Comparison of ENCODE assay signal across 23 cellular contexts in the genomic region with DNA sequence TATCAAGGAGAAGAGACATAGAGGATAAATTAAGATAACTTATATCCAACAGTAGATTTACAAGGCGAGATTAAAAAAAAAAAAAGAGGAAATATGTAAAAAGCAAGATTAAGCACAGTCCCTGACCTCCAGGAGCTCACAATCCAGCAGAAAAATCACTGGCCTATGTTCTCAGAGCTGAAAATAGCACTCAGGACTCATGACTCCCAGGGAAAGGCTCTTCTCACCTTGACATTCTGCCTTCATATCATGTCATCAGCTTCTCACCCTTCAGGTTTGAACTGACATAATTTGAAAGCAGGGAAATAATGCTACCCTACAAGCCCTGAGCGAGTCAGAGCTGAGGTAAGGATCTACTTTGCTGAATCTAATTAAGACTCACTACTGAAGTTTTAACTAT.
DNase-seq lines count a peak whose midpoint lies in the region; ATAC-seq lines count a peak whose summit lies in the region.
"Had no signal": no experiment of that assay in that cellular context is flagged by ENCODE, and none has a peak within 500 bp of the region (broad histone marks: within the 10 kb centered on the region; RNA-seq: fewer than 3 reads in every experiment).

No MANE protein-coding gene starts in this region.

- 62% methylated on average over 2 of the region's 2 CpGs for WGBS in right cardiac atrium

- no peaks in the 10 kb centered on the region for H3K4me1 ChIP-seq in right cardiac atrium (ENCODE audit: control insufficient read depth, insufficient read depth, low read length)
- H3K4me1 ChIP-seq: BE2C, BLaER1 had no signal

- H3K9me3 Mint-ChIP-seq in activated T-cell treated with anti-CD3 and anti-CD28 coated beads, Interleukin-2, amount 50 U/mL, for 24 hours, result peaks cover 7% of the 10 kb centered on the region

- H3K27me3 ChIP-seq in right cardiac atrium (ENCODE audit: control insufficient read depth, insufficient read depth), result no peaks in the 10 kb centered on the region
- H3K27me3 ChIP-seq: BE2C, BLaER1 had no signal

- H3K4me3 Mint-ChIP-seq in activated T-cell treated with anti-CD3 and anti-CD28 coated beads, Interleukin-2, amount 50 U/mL, for 24 hours, result no peak overlapping the region
- H3K4me3 Mint-ChIP-seq: CD14-positive monocyte; CD4-positive, alpha-beta memory T cell; CD4-positive, CD25-positive, alpha-beta regulatory T cell; CD8-positive, alpha-beta memory T cell had no signal

- intact Hi-C loops in left ventricle myocardium superior (cut with micrococcal nuclease), result no loop called here
- intact Hi-C loops in right cardiac atrium (cut with DNase I), result no loop called here

- no peak overlapping the region for H3K4me3 ChIP-seq in right cardiac atrium (ENCODE audit: low read length)
- H3K4me3 ChIP-seq: BLaER1, GM12878 had no signal

- peak; percentile 55 for ATAC-seq in left ventricle myocardium superior
- ATAC-seq in right cardiac atrium, result no peak
- ATAC-seq in HG03457 (IDR thresholded peaks at IDR 0.05; ENCODE audit: unreplicated experiment), result no peak
- ATAC-seq: GM12878 had no signal

- H3K27ac ChIP-seq in right cardiac atrium (ENCODE audit: low read length), result no peak overlapping the region
- H3K27ac ChIP-seq: BLaER1 had no signal

- no peaks in the 10 kb centered on the region for H3K27me3 Mint-ChIP-seq in activated T-cell treated with anti-CD3 and anti-CD28 coated beads, Interleukin-2, amount 50 U/mL, for 24 hours
- H3K27me3 Mint-ChIP-seq: CD4-positive, alpha-beta memory T cell; CD4-positive, CD25-positive, alpha-beta regulatory T cell; CD8-positive, alpha-beta memory T cell had no signal

- no peak overlapping the region for H3K27ac Mint-ChIP-seq in activated T-cell treated with anti-CD3 and anti-CD28 coated beads, Interleukin-2, amount 50 U/mL, for 24 hours
- H3K27ac Mint-ChIP-seq: CD14-positive monocyte; CD4-positive, alpha-beta memory T cell; CD4-positive, CD25-positive, alpha-beta regulatory T cell; CD8-positive, alpha-beta memory T cell had no signal

- DNase-seq in left ventricle myocardium superior (no peak), right cardiac atrium (no peak), kidney tubule cell (ENCODE audit: low spot score) (peak; percentile 4)
- DNase-seq in activated T-cell treated with anti-CD3 and anti-CD28 coated beads, Interleukin-2, amount 50 U/mL, for 24 hours, result no peak
- DNase-seq: 8988T; ACHN; BE2C; C1 segment of cervical spinal cord; CD4-positive, alpha-beta memory T cell; CD4-positive, CD25-positive, alpha-beta regulatory T cell; CD8-positive, alpha-beta memory T cell; COR-L47; DMS 273 treated with DMSO at 0.1 percent for 48 hours; DMS153; DMS53; DMS79; DND-41; EL; GDM1 had no signal

- H3K4me1 Mint-ChIP-seq in activated T-cell treated with anti-CD3 and anti-CD28 coated beads, Interleukin-2, amount 50 U/mL, for 24 hours (ENCODE audit: low read depth), result no peaks in the 10 kb centered on the region
- H3K4me1 Mint-ChIP-seq: CD14-positive monocyte; CD4-positive, alpha-beta memory T cell; CD4-positive, CD25-positive, alpha-beta regulatory T cell; CD8-positive, alpha-beta memory T cell had no signal

- no peaks in the 10 kb centered on the region for H3K9me3 ChIP-seq in right cardiac atrium (ENCODE audit: control insufficient read depth, low read length)
- H3K9me3 ChIP-seq: BE2C, BLaER1 had no signal

- no peaks in the 10 kb centered on the region for H3K36me3 Mint-ChIP-seq in activated T-cell treated with anti-CD3 and anti-CD28 coated beads, Interleukin-2, amount 50 U/mL, for 24 hours (ENCODE audit: low read depth)
- H3K36me3 Mint-ChIP-seq: CD14-positive monocyte; CD4-positive, alpha-beta memory T cell; CD4-positive, CD25-positive, alpha-beta regulatory T cell; CD8-positive, alpha-beta memory T cell had no signal
